ENCODE assay signal across 25 cellular contexts in the genomic region with DNA sequence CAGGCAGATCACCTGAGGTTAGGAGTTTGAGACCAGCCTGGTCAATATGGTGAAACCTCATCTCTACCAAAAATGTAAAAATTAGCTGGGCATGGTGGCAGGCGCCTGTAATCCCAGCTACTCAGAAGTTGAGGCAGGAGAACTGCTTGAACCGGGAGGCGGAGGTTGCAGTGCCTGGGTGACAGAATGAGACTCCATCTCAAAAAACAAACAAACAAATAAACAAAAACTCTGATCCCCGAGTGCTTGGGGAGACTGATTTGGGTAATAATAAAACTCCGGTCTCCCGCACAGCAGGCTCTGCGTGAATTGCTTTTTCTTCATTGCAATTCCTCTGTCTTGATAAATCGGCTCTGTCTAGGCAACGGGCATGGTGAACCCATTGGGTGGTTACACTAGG.
"Had no signal": no experiment of that assay in that cellular context is flagged by ENCODE, and none has a peak within 500 bp of the region (broad histone marks: within the 10 kb centered on the region; RNA-seq: fewer than 3 reads in every experiment).

No MANE protein-coding gene starts in this region.

- H3K4me3 ChIP-seq: dorsolateral prefrontal cortex, left lung, ovary, psoas muscle, sigmoid colon, stomach, tibial artery, upper lobe of left lung had no signal

- H3K9me3 ChIP-seq: left lung, ovary, psoas muscle, sigmoid colon, stomach, tibial artery, upper lobe of left lung had no signal

- H3K4me1 Mint-ChIP-seq: naive thymus-derived CD8-positive, alpha-beta T cell; stimulated activated effector memory CD8-positive, alpha-beta T cell treated with anti-CD3 and anti-CD28 coated beads, Interleukin-12 subunit alpha, Interleukin-12 subunit beta, amount 100 ng/mL, for 72 hours had no signal

- H3K27me3 ChIP-seq: left lung, ovary, sigmoid colon, stomach, tibial artery, upper lobe of left lung had no signal

- DNase-seq: dorsolateral prefrontal cortex; effector CD4-positive, alpha-beta T cell; head of caudate nucleus; left cardiac atrium; left lung; mesenchymal stem cell; midbrain; naive thymus-derived CD8-positive, alpha-beta T cell; occipital lobe; ovary; posterior cingulate gyrus; psoas muscle; right cardiac atrium; sigmoid colon; stimulated activated CD4-positive, alpha-beta T cell treated with anti-CD3 and anti-CD28 coated beads, Interleukin-2, amount 100 ng/mL, for 24 hours; stimulated activated CD4-positive, alpha-beta T cell treated with anti-CD3 and anti-CD28 coated beads, Interleukin-4, amount 100 ng/mL, for 24 hours; stimulated activated naive CD4-positive, alpha-beta T cell treated with Interleukin-2 at 50 U/mL for 16 hours; stomach; tibial artery; upper lobe of left lung had no signal

- H3K4me1 ChIP-seq: left lung, psoas muscle, sigmoid colon, tibial artery had no signal

- H3K27me3 Mint-ChIP-seq: naive thymus-derived CD8-positive, alpha-beta T cell had no signal

- H3K36me3 Mint-ChIP-seq: naive thymus-derived CD8-positive, alpha-beta T cell; stimulated activated effector memory CD8-positive, alpha-beta T cell treated with anti-CD3 and anti-CD28 coated beads, Interleukin-12 subunit alpha, Interleukin-12 subunit beta, amount 100 ng/mL, for 72 hours had no signal

- H3K36me3 ChIP-seq: left lung, ovary, sigmoid colon, stomach, tibial artery, upper lobe of left lung had no signal

- H3K27ac Mint-ChIP-seq: naive thymus-derived CD8-positive, alpha-beta T cell; stimulated activated effector memory CD8-positive, alpha-beta T cell treated with anti-CD3 and anti-CD28 coated beads, Interleukin-12 subunit alpha, Interleukin-12 subunit beta, amount 100 ng/mL, for 72 hours had no signal

- FAIRE-seq: colon, frontal cortex, islet of Langerhans, urothelium cell line had no signal

- H3K9me3 Mint-ChIP-seq: naive thymus-derived CD8-positive, alpha-beta T cell; stimulated activated effector memory CD8-positive, alpha-beta T cell treated with anti-CD3 and anti-CD28 coated beads, Interleukin-12 subunit alpha, Interleukin-12 subunit beta, amount 100 ng/mL, for 72 hours had no signal

- ATAC-seq: left cardiac atrium; left lung; naive thymus-derived CD8-positive, alpha-beta T cell; psoas muscle; right cardiac atrium; stimulated activated effector memory CD8-positive, alpha-beta T cell treated with anti-CD3 and anti-CD28 coated beads, Interleukin-12 subunit alpha, Interleukin-12 subunit beta, amount 100 ng/mL, for 72 hours had no signal

- H3K27ac ChIP-seq: dorsolateral prefrontal cortex, left lung, ovary, psoas muscle, sigmoid colon, stomach, tibial artery, upper lobe of left lung had no signal

- H3K4me3 Mint-ChIP-seq: naive thymus-derived CD8-positive, alpha-beta T cell; stimulated activated effector memory CD8-positive, alpha-beta T cell treated with anti-CD3 and anti-CD28 coated beads, Interleukin-12 subunit alpha, Interleukin-12 subunit beta, amount 100 ng/mL, for 72 hours had no signal
